33 cellular contexts compared by ENCODE assay signal in the genomic region with DNA sequence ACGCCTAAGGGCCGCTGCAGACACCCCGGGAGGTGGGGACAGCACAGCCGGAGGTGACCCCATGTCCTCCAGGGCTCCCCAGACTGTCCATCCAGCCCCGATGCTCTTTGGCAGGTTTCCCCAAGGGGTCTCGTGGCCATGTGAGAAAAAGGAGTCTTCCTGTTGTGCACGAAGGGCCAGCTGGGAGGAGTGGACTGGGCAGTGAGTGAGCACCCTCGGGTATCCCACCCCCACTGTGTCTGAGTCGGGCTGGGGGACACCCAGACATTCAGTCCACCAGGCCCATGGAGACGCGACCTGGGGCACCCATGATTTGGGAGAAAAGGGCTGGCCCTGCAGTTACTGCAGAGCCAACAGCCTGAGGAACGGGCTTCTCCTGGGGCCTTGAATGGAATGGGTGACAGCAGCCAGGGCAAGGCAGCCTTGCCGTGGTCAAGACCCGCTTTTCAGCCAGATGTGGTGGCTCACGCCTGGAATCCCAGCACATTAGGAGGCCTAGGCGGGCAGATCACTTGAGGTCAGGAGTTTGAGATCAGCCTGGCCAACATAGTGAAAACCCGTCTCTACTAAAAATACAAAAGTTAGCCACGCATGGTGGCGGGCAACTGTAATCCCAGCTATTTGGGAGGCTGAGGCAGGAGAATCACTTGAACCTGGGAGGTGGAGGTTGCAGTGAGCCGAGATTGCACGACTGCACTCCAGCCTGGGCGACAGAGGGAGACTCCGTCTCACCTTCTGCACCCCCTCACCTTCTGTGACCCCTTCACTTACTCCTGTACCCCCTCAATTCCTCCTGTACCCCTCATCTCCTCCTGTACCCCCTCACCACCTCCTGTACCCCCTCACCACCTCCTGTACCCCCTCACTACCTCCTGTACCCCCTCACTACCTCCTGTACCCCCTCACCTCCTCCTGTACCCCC. TPM values are rescaled to one million over a fixed set of nuclear protein-coding genes. Genes with fewer than 3 reads are reported as not detected.
DNase-seq lines count a peak whose midpoint lies in the region; ATAC-seq, FAIRE-seq and TF ChIP-seq lines count a peak whose summit lies in the region.
"Had no signal": no experiment of that assay in that cellular context is flagged by ENCODE, and none has a peak within 500 bp of the region (broad histone marks: within the 10 kb centered on the region; RNA-seq: fewer than 3 reads in every experiment).

No MANE protein-coding gene starts in this region.

- H3K27me3 Mint-ChIP-seq in Caco-2 (ENCODE audit: insufficient read depth, unreplicated experiment), result no peaks in the 10 kb centered on the region
- no peaks in the 10 kb centered on the region for H3K27me3 Mint-ChIP-seq in activated T-cell treated with anti-CD3 and anti-CD28 coated beads, Interleukin-2, amount 50 U/mL, for 72 hours (ENCODE audit: low read depth)
- H3K27me3 Mint-ChIP-seq: activated CD8-positive, alpha-beta memory T cell treated with anti-CD3 and anti-CD28 coated beads, Interleukin-2, amount 10 ng/mL, durations not matched to agents 7 days and 5 days had no signal

- peaks cover 8% of the 10 kb centered on the region for H3K4me1 Mint-ChIP-seq in Caco-2 (ENCODE audit: low read depth, unreplicated experiment)
- no peaks in the 10 kb centered on the region for H3K4me1 Mint-ChIP-seq in activated T-cell treated with anti-CD3 and anti-CD28 coated beads, Interleukin-2, amount 50 U/mL, for 72 hours (ENCODE audit: low read depth)
- H3K4me1 Mint-ChIP-seq: activated CD8-positive, alpha-beta memory T cell treated with anti-CD3 and anti-CD28 coated beads, Interleukin-2, amount 10 ng/mL, durations not matched to agents 7 days and 5 days; mesothelial cell of epicardium had no signal

- no peak overlapping the region for H2AFZ ChIP-seq in HepG2 (ENCODE audit: low read length)

- H3K27me3 ChIP-seq in Caco-2 (replicated peaks; ENCODE audit: control insufficient read depth, insufficient read depth, low read length), result no peaks in the 10 kb centered on the region
- H3K27me3 ChIP-seq in HepG2 (ENCODE audit: control insufficient read depth in 1 of 2, insufficient read depth in 2 of 2, low read length in 2 of 2), result no peaks in the 10 kb centered on the region
- H3K27me3 ChIP-seq in small intestine (ENCODE audit: control insufficient read depth in 2 of 2, insufficient read depth in 2 of 2, low read length in 2 of 2), result no peaks in the 10 kb centered on the region
- H3K27me3 ChIP-seq: BLaER1 treated with 17β-estradiol and CSF1 and Interleukin-3, amounts not matched to agents 10 nM and 100 nM; esophagus muscularis mucosa; stomach had no signal

- no peak for TF ChIP-seq EP300 in HepG2 (IDR thresholded peaks at IDR 0.05; ENCODE audit: low read depth in 2 of 2, low read length in 2 of 2)
- TF ChIP-seq EP300 in HepG2 (CRISPR knock-in tag; IDR thresholded peaks at IDR 0.05; ENCODE audit: borderline replicate concordance), result no peak

- FAIRE-seq in HepG2 (lab: Jason Lieb, UNC) (no peak), small intestine (lab: Jason Lieb, UNC) (no peak)
- FAIRE-seq: G401.6, islet of Langerhans had no signal

- H3K9me3 ChIP-seq in Caco-2, result no peaks in the 10 kb centered on the region
- H3K9me3 ChIP-seq in HepG2 (ENCODE audit: low read length), result no peaks in the 10 kb centered on the region
- H3K9me3 ChIP-seq in small intestine (ENCODE audit: control insufficient read depth, low read depth), result no peaks in the 10 kb centered on the region
- H3K9me3 ChIP-seq: BLaER1 treated with 17β-estradiol and CSF1 and Interleukin-3, amounts not matched to agents 10 nM and 100 nM; esophagus muscularis mucosa; stomach had no signal

- H3K4me1 ChIP-seq in Caco-2, result peaks cover 17% of the 10 kb centered on the region
- peaks cover 70% of the 10 kb centered on the region for H3K4me1 ChIP-seq in HepG2 (ENCODE audit: insufficient read depth, low read length)
- no peaks in the 10 kb centered on the region for H3K4me1 ChIP-seq in small intestine (ENCODE audit: control insufficient read depth in 2 of 2, insufficient read depth in 1 of 2, low read depth in 1 of 2, low read length in 1 of 2)
- H3K4me1 ChIP-seq: esophagus muscularis mucosa, stomach had no signal

- TF ChIP-seq CTCF in Caco-2 (IDR thresholded peaks at IDR 0.05; ENCODE audit: insufficient read depth in 1 of 2, low read depth in 1 of 2, low read length in 1 of 2, severe bottlenecking in 1 of 2, unreplicated experiment in 1 of 2) (no peak), HepG2 (CRISPR knock-in tag; IDR thresholded peaks at IDR 0.05) (no peak)

- no peaks in the 10 kb centered on the region for H4K20me1 ChIP-seq in HepG2 (ENCODE audit: insufficient read depth, low read length)

- H3K79me2 ChIP-seq in HepG2 (ENCODE audit: insufficient read depth, low read length), result peaks cover 5% of the 10 kb centered on the region

- 87% methylated on average over 7 of the region's 23 CpGs for WGBS in HepG2 (ENCODE audit: low lambda C conversion rate)
- WGBS in small intestine, 3 donors, result 66 to 87% (median 75%) methylated on average over 22 to 23 of the region's 23 CpGs

- peak overlapping the region; percentile 27; the same call in 1 of the 2 replicates for H3K4me3 ChIP-seq in Caco-2 (ENCODE audit: low read depth, low read length)
- H3K4me3 ChIP-seq in HepG2 (replicated peaks in 1 of 3; ENCODE audit: insufficient read depth in 1 of 3, low read depth in 2 of 3, low read length in 3 of 3), result peak overlapping the region; percentile 24 to 65 (median 44)
- H3K4me3 ChIP-seq in small intestine (ENCODE audit: low read depth in 1 of 2, low read length in 2 of 2), result peak overlapping the region in 1 of 2 donors; percentile 76
- H3K4me3 ChIP-seq: BLaER1 treated with 17β-estradiol and CSF1 and Interleukin-3, amounts not matched to agents 10 nM and 100 nM; esophagus muscularis mucosa; skin epidermis; stomach had no signal

- POLR2A ChIA-PET in Caco-2 (lab: Charles Lee), result no interaction called here
- POLR2A ChIA-PET in HepG2 (lab: Yijun Ruan, JAX), result interaction anchor here (1.6 to 2.8 kb wide), 6 partner anchors 13 to 107 kb away, joined by 3 to 35 read pairs (median 5); a partner anchor contains a TSS

- no peak for TF ChIP-seq RAD21 in HepG2 (CRISPR knock-in tag; IDR thresholded peaks at IDR 0.05)

- H3K9me3 Mint-ChIP-seq in Caco-2 (ENCODE audit: unreplicated experiment), result no peaks in the 10 kb centered on the region
- H3K9me3 Mint-ChIP-seq in activated T-cell treated with anti-CD3 and anti-CD28 coated beads, Interleukin-2, amount 50 U/mL, for 72 hours, result no peaks in the 10 kb centered on the region
- H3K9me3 Mint-ChIP-seq: H9, mesothelial cell of epicardium, natural killer cell had no signal

- H3K4me3 Mint-ChIP-seq in Caco-2 (ENCODE audit: unreplicated experiment), result peak overlapping the region; percentile 22
- H3K4me3 Mint-ChIP-seq in activated T-cell treated with anti-CD3 and anti-CD28 coated beads, Interleukin-2, amount 50 U/mL, for 72 hours, result no peak overlapping the region
- H3K4me3 Mint-ChIP-seq: activated CD8-positive, alpha-beta memory T cell treated with anti-CD3 and anti-CD28 coated beads, Interleukin-2, amount 10 ng/mL, durations not matched to agents 7 days and 5 days; H9; mesothelial cell of epicardium; natural killer cell had no signal

- DNase-seq in Caco-2 (no peak), RPMI7951 (ENCODE audit: low read depth) (peak; percentile 12), HepG2 (ENCODE audit: low spot score) (no peak), small intestine (no peak), SHP77 treated with DMSO at 0.1 percent for 48 hours (lab: John Stamatoyannopoulos, UW) (no peak)
- no peak for DNase-seq in activated T-cell treated with anti-CD3 and anti-CD28 coated beads, Interleukin-2, amount 50 U/mL, for 72 hours
- DNase-seq: activated CD8-positive, alpha-beta memory T cell treated with anti-CD3 and anti-CD28 coated beads, Interleukin-2, amount 10 ng/mL, durations not matched to agents 7 days and 5 days; activated T-cell treated with anti-CD3 and anti-CD28 coated beads, Interleukin-2, amount 50 U/mL, for 48 hours; caudate nucleus; COR-L47; DMS79; foreskin fibroblast; H9; KBM-7; natural killer cell; NCI-H1105; NCI-H1930; NCI-H2171 treated with DMSO at 0.1 percent for 48 hours; NCI-H510A; occipital lobe; stomach; T-helper 2 cell had no signal

- no peak for TF ChIP-seq POLR2A in HepG2 (IDR thresholded peaks at IDR 0.05; ENCODE audit: insufficient read depth in 1 of 2, low read depth in 2 of 2, low read length in 2 of 2)

- ATAC-seq in HepG2, result peak; percentile 5
- no peak for ATAC-seq in activated T-cell treated with anti-CD3 and anti-CD28 coated beads, Interleukin-2, amount 50 U/mL, for 72 hours (replicated peaks in 1 of 2)
- no peak for ATAC-seq in HG03025 (IDR thresholded peaks at IDR 0.05; ENCODE audit: low FRiP score, unreplicated experiment)
- ATAC-seq: activated CD8-positive, alpha-beta memory T cell treated with anti-CD3 and anti-CD28 coated beads, Interleukin-2, amount 10 ng/mL, durations not matched to agents 7 days and 5 days; natural killer cell; SK-N-SH treated with all-trans-retinoic acid at 6 μM for 48 hours had no signal

- H3K27ac ChIP-seq in HepG2 (ENCODE audit: extremely low read length, insufficient read depth, low read length), result peak overlapping the region; percentile 93
- H3K27ac ChIP-seq in small intestine (ENCODE audit: low read depth in 1 of 2, low read length in 1 of 2), result peak overlapping the region; percentile 82 to 94
- H3K27ac ChIP-seq: BLaER1 treated with 17β-estradiol and CSF1 and Interleukin-3, amounts not matched to agents 10 nM and 100 nM; esophagus muscularis mucosa; skin epidermis; stomach had no signal

- no peaks in the 10 kb centered on the region; the same call in 1 of the 2 replicates for H3K36me3 ChIP-seq in Caco-2 (ENCODE audit: control insufficient read depth, insufficient read depth, low read length)
- H3K36me3 ChIP-seq in HepG2 (replicated peaks in 1 of 2; ENCODE audit: control insufficient read depth in 1 of 2, insufficient read depth in 2 of 2, low read length in 2 of 2), result peaks cover 11 to 28% of the 10 kb centered on the region in 2 experiments; a peak in 3 of 5 replicates
- H3K36me3 ChIP-seq in small intestine (ENCODE audit: control insufficient read depth in 2 of 2, insufficient read depth in 2 of 2, low read length in 2 of 2), result peaks cover 0 to 6% of the 10 kb centered on the region in 2 donors

- intact Hi-C loops in Caco-2 (cut with micrococcal nuclease; ENCODE audit: unreplicated experiment) (no loop called here), HepG2 (cut with micrococcal nuclease; ENCODE audit: unreplicated experiment) (no loop called here)

- in situ Hi-C loops in HepG2 (cut with HindIII; ENCODE audit: extremely low pct_ligation_motif_present, low pct_unique_long_range_greater_than_20kb), result no loop called here

- peak overlapping the region; percentile 89 for H3K4me2 ChIP-seq in HepG2 (ENCODE audit: low read depth, low read length)
- H3K4me2 ChIP-seq: BLaER1 treated with 17β-estradiol and CSF1 and Interleukin-3, amounts not matched to agents 10 nM and 100 nM had no signal

- H3K36me3 Mint-ChIP-seq in Caco-2 (ENCODE audit: insufficient read depth, unreplicated experiment), result peaks cover 17% of the 10 kb centered on the region
- H3K36me3 Mint-ChIP-seq in activated T-cell treated with anti-CD3 and anti-CD28 coated beads, Interleukin-2, amount 50 U/mL, for 72 hours (ENCODE audit: insufficient read depth in 2 of 2), result peaks cover 0 to 3% of the 10 kb centered on the region in 2 donors
- H3K36me3 Mint-ChIP-seq: activated CD8-positive, alpha-beta memory T cell treated with anti-CD3 and anti-CD28 coated beads, Interleukin-2, amount 10 ng/mL, durations not matched to agents 7 days and 5 days; natural killer cell had no signal

- CTCF ChIA-PET in Caco-2 (lab: Charles Lee), result interaction anchor here (1.4 kb wide), 1 partner anchor 16 kb away, joined by 4 read pairs; no protein-coding TSS in a partner anchor
- CTCF ChIA-PET in HepG2 (lab: Yijun Ruan, JAX; ENCODE audit: low intra/inter-chr PET ratio, low total read pairs), result no interaction called here

- peak overlapping the region; percentile 86 for H3K27ac Mint-ChIP-seq in Caco-2 (ENCODE audit: unreplicated experiment)
- no peak overlapping the region for H3K27ac Mint-ChIP-seq in activated T-cell treated with anti-CD3 and anti-CD28 coated beads, Interleukin-2, amount 50 U/mL, for 72 hours
- H3K27ac Mint-ChIP-seq: activated CD8-positive, alpha-beta memory T cell treated with anti-CD3 and anti-CD28 coated beads, Interleukin-2, amount 10 ng/mL, durations not matched to agents 7 days and 5 days; mesothelial cell of epicardium; natural killer cell had no signal

- no TSS peak for BruUV-seq in Caco-2 (replicated peaks; lab: Mats Ljungman, UMichigan)
- no TSS peak for BruUV-seq in HepG2 (replicated peaks; lab: Mats Ljungman, UMichigan)

- peak overlapping the region; percentile 80 for H3K9ac ChIP-seq in HepG2 (ENCODE audit: insufficient read depth, low read depth, low read length)

RNA-seq across cellular contexts. Expression of a gene that starts 24.1 kb away (rescaled TPM):
- total RNA-seq in Caco-2 (2022) (85.3 and 87.9 TPM in 2 replicates), HepG2 (2016; rRNA removed; fragmentation: Illumina TruSeq; extraction: Trizol) (15.0 and 24.5 TPM in 2 replicates)
- total RNA-seq in RPMI7951 (2014; rRNA removed; shearing (Covaris generic)), result 7.1 and 14.9 TPM in 2 replicates
- 4.2 and 4.4 TPM in 2 replicates for total RNA-seq in HepG2 (2016; cell fraction: cytosol; rRNA removed; fragmentation: Illumina TruSeq; extraction: Trizol; ENCODE audit: low read depth)
- 12.6 and 24.1 TPM in 2 replicates for total RNA-seq in HepG2 (2016; cell fraction: insoluble cytoplasmic fraction; rRNA removed; fragmentation: Illumina TruSeq; extraction: Trizol)
- 16.3 and 16.4 TPM in 2 replicates for total RNA-seq in HepG2 (2016; cell fraction: membrane; rRNA removed; fragmentation: Illumina TruSeq; extraction: Trizol)
- 14.9 and 20.4 TPM in 2 replicates for total RNA-seq in HepG2 (2016; cell fraction: nucleus; rRNA removed; fragmentation: Illumina TruSeq; extraction: Trizol)
- polyA plus RNA-seq in HepG2 (2011; rRNA removed) (14.9 and 22.2 TPM in 2 replicates), small intestine (100 to 1,000 TPM in 1 of 3 donors, 10 to 100 TPM in 2; 64.5 to 105 (median 75.9) TPM)
- polyA plus RNA-seq in HepG2 (2011; cell fraction: cytosol; rRNA removed), result 11.3 and 22.6 TPM in 2 replicates
- polyA plus RNA-seq in HepG2 (2011; cell fraction: nucleus; rRNA removed), result 103 and 145 TPM in 2 replicates
- polyA plus RNA-seq in HepG2 (2012), result 17.6 and 19.5 TPM in 2 replicates
- polyA plus RNA-seq in HepG2 (2016; cell fraction: cytosol; fragmentation: Illumina TruSeq; extraction: Trizol; ENCODE audit: low read depth), result 5.8 and 6.0 TPM in 2 replicates
- polyA plus RNA-seq in HepG2 (2016; cell fraction: insoluble cytoplasmic fraction; fragmentation: Illumina TruSeq; extraction: Trizol; ENCODE audit: low read depth), result 20.7 and 26.7 TPM in 2 replicates
- polyA plus RNA-seq in HepG2 (2016; cell fraction: membrane; fragmentation: Illumina TruSeq; extraction: Trizol; ENCODE audit: low read depth), result 16.3 and 19.3 TPM in 2 replicates
- polyA plus RNA-seq in HepG2 (2016; cell fraction: nucleus; fragmentation: Illumina TruSeq; extraction: Trizol; ENCODE audit: insufficient read depth, low read depth), result 67.7 and 68.0 TPM in 2 replicates
- 22.1 and 60.1 TPM in 2 replicates for polyA minus RNA-seq in HepG2 (2011; rRNA and poly(A)+ RNA removed; ENCODE audit: low replicate concordance)
- 39.5 and 41.1 TPM in 2 replicates for polyA minus RNA-seq in HepG2 (2011; cell fraction: cytosol; rRNA and poly(A)+ RNA removed)
- polyA minus RNA-seq in HepG2 (2011; cell fraction: nucleus; rRNA and poly(A)+ RNA removed), result 16.0 and 18.4 TPM in 2 replicates
- total RNA-seq in activated T-cell treated with anti-CD3 and anti-CD28 coated beads, Interleukin-2, amount 50 U/mL, for 72 hours, result 10 to 100 TPM; 46.6 to 58.5 TPM

RNA-seq across cellular contexts. Expression of a gene that starts 56.8 kb away (rescaled TPM):
- 0.14 TPM in 1 of 2 replicates, not detected in the other for total RNA-seq in Caco-2 (2022)
- total RNA-seq in RPMI7951 (2014; rRNA removed; shearing (Covaris generic)), result not detected in 2 replicates
- 0.07 TPM in 1 of 2 replicates, not detected in the other for total RNA-seq in HepG2 (2016; rRNA removed; fragmentation: Illumina TruSeq; extraction: Trizol)
- not detected in 2 replicates for total RNA-seq in HepG2 (2016; cell fraction: cytosol; rRNA removed; fragmentation: Illumina TruSeq; extraction: Trizol; ENCODE audit: low read depth)
- not detected in 2 replicates for total RNA-seq in HepG2 (2016; cell fraction: insoluble cytoplasmic fraction; rRNA removed; fragmentation: Illumina TruSeq; extraction: Trizol)
- not detected in 2 replicates for total RNA-seq in HepG2 (2016; cell fraction: membrane; rRNA removed; fragmentation: Illumina TruSeq; extraction: Trizol)
- total RNA-seq in HepG2 (2016; cell fraction: nucleus; rRNA removed; fragmentation: Illumina TruSeq; extraction: Trizol), result not detected in 2 replicates
- polyA plus RNA-seq in HepG2 (2011; rRNA removed), result 0.16 and 0.38 TPM in 2 replicates
- polyA plus RNA-seq in HepG2 (2011; cell fraction: cytosol; rRNA removed), result 0.23 and 0.28 TPM in 2 replicates
- polyA plus RNA-seq in HepG2 (2011; cell fraction: nucleus; rRNA removed), result 0.81 and 1.2 TPM in 2 replicates
- polyA plus RNA-seq in HepG2 (2012), result 0.63 and 0.74 TPM in 2 replicates
- polyA plus RNA-seq in HepG2 (2016; cell fraction: cytosol; fragmentation: Illumina TruSeq; extraction: Trizol; ENCODE audit: low read depth), result not detected in 2 replicates
- not detected in 2 replicates for polyA plus RNA-seq in HepG2 (2016; cell fraction: insoluble cytoplasmic fraction; fragmentation: Illumina TruSeq; extraction: Trizol; ENCODE audit: low read depth)
- not detected in 2 replicates for polyA plus RNA-seq in HepG2 (2016; cell fraction: membrane; fragmentation: Illumina TruSeq; extraction: Trizol; ENCODE audit: low read depth)
- polyA plus RNA-seq in HepG2 (2016; cell fraction: nucleus; fragmentation: Illumina TruSeq; extraction: Trizol; ENCODE audit: insufficient read depth, low read depth), result not detected in 2 replicates
- 0.12 TPM in 1 of 2 replicates, not detected in the other for polyA minus RNA-seq in HepG2 (2011; rRNA and poly(A)+ RNA removed; ENCODE audit: low replicate concordance)
- 0.35 and 0.40 TPM in 2 replicates for polyA minus RNA-seq in HepG2 (2011; cell fraction: cytosol; rRNA and poly(A)+ RNA removed)
- polyA minus RNA-seq in HepG2 (2011; cell fraction: nucleus; rRNA and poly(A)+ RNA removed), result not detected in 2 replicates
- not detected for polyA plus RNA-seq in small intestine
- total RNA-seq in activated T-cell treated with anti-CD3 and anti-CD28 coated beads, Interleukin-2, amount 50 U/mL, for 72 hours, result under 1 TPM in 1 of 2 donors, not detected in 1; 0.10 TPM
- total RNA-seq: activated CD8-positive, alpha-beta memory T cell treated with anti-CD3 and anti-CD28 coated beads, Interleukin-2, amount 10 ng/mL, durations not matched to agents 7 days and 5 days; esophagus muscularis mucosa; lower leg skin; M059J; occipital lobe; Right ventricle myocardium inferior; stomach had no signal
- polyA plus RNA-seq: stomach had no signal
